ENCODE assay signal across 9 cellular contexts in the genomic region with DNA sequence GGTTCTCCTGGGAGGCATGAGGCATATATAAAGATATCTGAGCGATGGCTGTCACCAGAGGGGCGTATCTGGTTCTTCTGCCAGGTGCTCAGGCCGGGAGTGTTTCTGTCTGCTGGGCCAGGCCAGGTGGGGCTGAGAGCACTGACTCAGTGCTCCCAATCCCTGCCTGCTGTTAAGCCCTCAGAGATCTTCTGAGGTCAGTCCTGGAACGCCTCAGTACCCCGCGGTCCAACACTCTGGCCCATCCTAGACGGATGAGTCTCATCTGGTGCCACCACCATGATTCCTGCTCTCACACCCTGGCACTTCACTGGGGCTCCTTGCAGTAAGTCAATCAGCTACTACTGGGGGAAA. TPM values are rescaled to one million over a fixed set of nuclear protein-coding genes. Genes with fewer than 3 reads are reported as not detected.
DNase-seq lines count a peak whose midpoint lies in the region; ATAC-seq and TF ChIP-seq lines count a peak whose summit lies in the region.
"Had no signal": no experiment of that assay in that cellular context is flagged by ENCODE, and none has a peak within 500 bp of the region (broad histone marks: within the 10 kb centered on the region; RNA-seq: fewer than 3 reads in every experiment).

No MANE protein-coding gene starts in this region.

- peaks cover 14 to 32% (median 24%) of the 10 kb centered on the region in 4 donors for H3K4me1 ChIP-seq in liver (ENCODE audit: control insufficient read depth in 4 of 4, insufficient read depth in 4 of 4, low read length in 3 of 4)

- no peak for TF ChIP-seq RAD21 in liver (IDR thresholded peaks at IDR 0.05)

- H3K9me3 ChIP-seq in liver (ENCODE audit: control insufficient read depth in 4 of 4, low read length in 3 of 4): no peaks in the 10 kb centered on the region

- in situ Hi-C loops in ACHN (cut with HindIII; ENCODE audit: low pct_ligation_motif_present, low pct_unique_long_range_greater_than_20kb, low sequenced_read_pairs): no loop called here

- H3K27me3 ChIP-seq in liver (ENCODE audit: control insufficient read depth in 4 of 4, insufficient read depth in 4 of 4, low read length in 3 of 4): no peaks in the 10 kb centered on the region

- no peak overlapping the region for H3K4me3 ChIP-seq in liver (ENCODE audit: low read depth in 1 of 3, low read length in 3 of 3)

- H3K36me3 ChIP-seq in liver (ENCODE audit: control insufficient read depth in 4 of 4, insufficient read depth in 3 of 4, low read depth in 1 of 4, low read length in 3 of 4): no peaks in the 10 kb centered on the region

- TF ChIP-seq CTCF in liver (IDR thresholded peaks at IDR 0.05; ENCODE audit: low read depth, low read length, missing input control): no peak

- DNase-seq in ACHN (peak; percentile 55), RPMI8226 (peak; percentile 80), occipital lobe (lab: John Stamatoyannopoulos, UW) (no peak), head of caudate nucleus (no peak)
- DNase-seq in activated effector memory CD4-positive, alpha-beta T cell treated with Interleukin-2 at 50 U/mL for 16 hours: no peak
- DNase-seq: DMS79 had no signal

- 80% methylated on average over 7 of the region's 7 CpGs for WGBS in liver

- H3K9ac ChIP-seq in liver (ENCODE audit: low read depth in 1 of 2, low read length in 2 of 2): peak overlapping the region; percentile 17 to 45

- ATAC-seq in GM21786 (IDR thresholded peaks at IDR 0.05; ENCODE audit: unreplicated experiment) (peak; percentile 16), GM21515 (IDR thresholded peaks at IDR 0.05; ENCODE audit: unreplicated experiment) (no peak)

- intact Hi-C loops in head of caudate nucleus (cut with DNase I): no loop called here

- H3K27ac ChIP-seq in liver (ENCODE audit: low read depth in 1 of 2, low read length in 2 of 2): peak overlapping the region; percentile 89

TF ChIP-seq in liver, 16 proteins besides CTCF, POLR2A, EP300 and RAD21:
- TF ChIP-seq RXRA (IDR thresholded peaks at IDR 0.05) (no peak), EGR1 (IDR thresholded peaks at IDR 0.05; ENCODE audit: low read depth in 2 of 2) (no peak), JUND (IDR thresholded peaks at IDR 0.05) (no peak), TAF1 (conservative IDR thresholded peaks at IDR 0.05) (no peak), NR2F2 (IDR thresholded peaks at IDR 0.05) (no peak), HNF4G (IDR thresholded peaks at IDR 0.05) (no peak)
- TF ChIP-seq, protein P1, sequence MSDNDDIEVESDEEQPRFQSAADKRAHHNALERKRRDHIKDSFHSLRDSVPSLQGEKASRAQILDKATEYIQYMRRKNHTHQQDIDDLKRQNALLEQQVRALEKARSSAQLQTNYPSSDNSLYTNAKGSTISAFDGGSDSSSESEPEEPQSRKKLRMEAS (IDR thresholded peaks at IDR 0.05): no peak

RNA-seq across cellular contexts. Expression of a gene that starts 7.5 kb away (rescaled TPM):
- total RNA-seq in liver (100 to 1,000 TPM in 1 of 2 donors, 10 to 100 TPM in 1; 22.2 to 103 TPM), occipital lobe (44.6 TPM)
- polyA plus RNA-seq in liver: 10 to 100 TPM; 16.5 to 32.7 TPM

Comparison
In these comparisons a context has a peak if more than half of its experiments do, and no peak if none do; other contexts are left out.
1. DNase-seq: peak in ACHN (single experiment) and RPMI8226 (single experiment); none in occipital lobe (single experiment), activated effector memory CD4-positive, alpha-beta T cell treated with Interleukin-2 at 50 U/mL for 16 hours (single experiment) and head of caudate nucleus (0 of 42).